ENCODE assay signal across 1 cellular context in the genomic region with DNA sequence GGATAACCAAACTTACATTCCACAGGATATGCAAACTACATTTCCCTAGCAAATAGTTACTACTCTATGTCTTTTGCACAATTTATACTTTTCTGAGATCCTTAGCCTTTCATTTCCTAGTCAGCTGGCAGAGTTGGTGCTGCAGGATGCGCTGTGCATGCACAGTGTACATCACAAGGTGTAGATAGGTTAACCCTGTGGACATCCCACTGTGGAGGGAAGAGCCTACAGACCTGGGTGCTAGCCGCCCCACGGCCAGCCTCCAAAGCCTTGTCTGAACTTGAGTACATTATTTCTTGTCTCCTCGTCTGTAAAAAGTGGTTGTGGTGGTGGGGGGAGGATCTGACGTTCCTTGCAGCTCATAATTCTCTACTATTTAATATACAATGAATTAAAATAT.
TF ChIP-seq lines count a peak whose summit lies in the region.

No MANE protein-coding gene starts in this region.

TF ChIP-seq in SK-N-SH treated with all-trans-retinoic acid at 6 μM for 48 hours, 23 proteins besides CTCF, POLR2A, EP300 and RAD21 (continued from another document):
- TF ChIP-seq RARB (CRISPR knock-in tag; IDR thresholded peaks at IDR 0.05) (no peak), GLIS3 (CRISPR knock-in tag; IDR thresholded peaks at IDR 0.05) (no peak), CSDC2 (CRISPR knock-in tag; IDR thresholded peaks at IDR 0.05) (no peak), BACH2 (CRISPR knock-in tag; IDR thresholded peaks at IDR 0.05; ENCODE audit: borderline replicate concordance) (no peak), PPARA (CRISPR knock-in tag; IDR thresholded peaks at IDR 0.05; ENCODE audit: borderline replicate concordance) (no peak)
- TF ChIP-seq, protein P1, sequence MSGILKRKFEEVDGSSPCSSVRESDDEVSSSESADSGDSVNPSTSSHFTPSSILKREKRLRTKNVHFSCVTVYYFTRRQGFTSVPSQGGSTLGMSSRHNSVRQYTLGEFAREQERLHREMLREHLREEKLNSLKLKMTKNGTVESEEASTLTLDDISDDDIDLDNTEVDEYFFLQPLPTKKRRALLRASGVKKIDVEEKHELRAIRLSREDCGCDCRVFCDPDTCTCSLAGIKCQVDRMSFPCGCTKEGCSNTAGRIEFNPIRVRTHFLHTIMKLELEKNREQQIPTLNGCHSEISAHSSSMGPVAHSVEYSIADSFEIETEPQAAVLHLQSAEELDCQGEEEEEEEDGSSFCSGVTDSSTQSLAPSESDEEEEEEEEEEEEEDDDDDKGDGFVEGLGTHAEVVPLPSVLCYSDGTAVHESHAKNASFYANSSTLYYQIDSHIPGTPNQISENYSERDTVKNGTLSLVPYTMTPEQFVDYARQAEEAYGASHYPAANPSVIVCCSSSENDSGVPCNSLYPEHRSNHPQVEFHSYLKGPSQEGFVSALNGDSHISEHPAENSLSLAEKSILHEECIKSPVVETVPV (CRISPR knock-in tag; IDR thresholded peaks at IDR 0.05), result no peak
- TF ChIP-seq, protein P2, sequence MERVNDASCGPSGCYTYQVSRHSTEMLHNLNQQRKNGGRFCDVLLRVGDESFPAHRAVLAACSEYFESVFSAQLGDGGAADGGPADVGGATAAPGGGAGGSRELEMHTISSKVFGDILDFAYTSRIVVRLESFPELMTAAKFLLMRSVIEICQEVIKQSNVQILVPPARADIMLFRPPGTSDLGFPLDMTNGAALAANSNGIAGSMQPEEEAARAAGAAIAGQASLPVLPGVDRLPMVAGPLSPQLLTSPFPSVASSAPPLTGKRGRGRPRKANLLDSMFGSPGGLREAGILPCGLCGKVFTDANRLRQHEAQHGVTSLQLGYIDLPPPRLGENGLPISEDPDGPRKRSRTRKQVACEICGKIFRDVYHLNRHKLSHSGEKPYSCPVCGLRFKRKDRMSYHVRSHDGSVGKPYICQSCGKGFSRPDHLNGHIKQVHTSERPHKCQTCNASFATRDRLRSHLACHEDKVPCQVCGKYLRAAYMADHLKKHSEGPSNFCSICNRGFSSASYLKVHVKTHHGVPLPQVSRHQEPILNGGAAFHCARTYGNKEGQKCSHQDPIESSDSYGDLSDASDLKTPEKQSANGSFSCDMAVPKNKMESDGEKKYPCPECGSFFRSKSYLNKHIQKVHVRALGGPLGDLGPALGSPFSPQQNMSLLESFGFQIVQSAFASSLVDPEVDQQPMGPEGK (CRISPR knock-in tag; IDR thresholded peaks at IDR 0.05; ENCODE audit: borderline replicate concordance), result no peak
